Comparison of ENCODE assay signal across 8 cellular contexts in the genomic region with DNA sequence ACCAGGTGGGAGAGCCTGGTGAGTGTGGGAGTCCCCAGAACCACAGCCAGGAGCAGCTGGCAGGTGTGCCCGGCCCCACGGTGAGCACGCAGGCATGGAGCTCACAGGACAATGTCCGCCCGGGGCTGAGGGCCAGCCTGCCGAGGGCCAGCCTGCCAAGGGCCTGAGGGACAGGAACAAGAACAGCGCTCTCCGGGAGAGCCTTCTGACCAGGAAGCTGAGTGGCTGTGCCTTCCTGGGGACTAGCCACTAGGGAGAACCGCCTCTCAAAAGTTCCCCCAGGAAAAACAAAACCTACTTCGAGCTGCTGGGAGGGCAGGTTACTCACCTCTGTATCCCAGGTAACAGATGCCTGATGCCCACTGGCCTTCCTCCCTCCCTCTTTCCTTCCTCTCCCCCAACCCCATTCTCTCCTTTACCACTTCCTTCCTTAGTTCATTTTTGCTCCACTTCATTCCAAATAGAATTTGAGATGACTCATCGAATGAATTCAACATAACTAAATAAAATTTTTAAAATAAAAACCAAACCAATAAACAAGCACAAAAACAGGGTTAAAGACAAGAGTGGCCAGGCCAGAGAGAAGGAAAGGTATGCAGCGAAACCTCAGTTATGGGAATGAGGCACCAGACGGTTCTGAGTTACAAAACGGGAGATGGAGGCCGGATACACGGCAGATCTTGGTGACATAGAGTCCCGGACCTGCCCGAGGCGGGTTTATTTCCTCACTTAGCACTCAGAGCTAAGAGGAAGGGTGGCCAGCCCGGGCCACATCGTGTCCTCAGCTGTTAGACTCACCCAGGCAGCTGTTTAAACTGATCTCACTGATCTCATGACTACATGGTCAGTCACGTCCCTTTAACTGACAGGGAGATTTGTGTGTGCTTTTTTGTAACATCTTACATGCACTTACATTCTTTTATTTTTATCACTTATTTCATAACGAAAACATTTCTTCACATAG.
DNase-seq lines count a peak whose midpoint lies in the region; ATAC-seq and TF ChIP-seq lines count a peak whose summit lies in the region.

No MANE protein-coding gene starts in this region.

- H3K4me1 ChIP-seq in endocrine pancreas (ENCODE audit: control insufficient read depth, insufficient read depth, low read length): no peaks in the 10 kb centered on the region

- H3K27me3 ChIP-seq in endocrine pancreas (ENCODE audit: control insufficient read depth, insufficient read depth, low read length): no peaks in the 10 kb centered on the region

- DNase-seq in AG09309 (ENCODE audit: low read depth) (peak; percentile 78), NCI-H226 (peak; percentile 60), mucosa of gallbladder (ENCODE audit: low spot score) (peak; percentile 47), inferior parietal cortex (ENCODE audit: extremely low spot score) (no peak)
- no peak for DNase-seq in activated CD8-positive, alpha-beta memory T cell treated with anti-CD3 and anti-CD28 coated beads for 24 hours
- DNase-seq in stimulated activated CD4-positive, alpha-beta T cell treated with anti-CD3 and anti-CD28 coated beads, Interleukin-2, amount 100 ng/mL, for 24 hours: no peak

- H3K36me3 ChIP-seq in endocrine pancreas (ENCODE audit: control insufficient read depth, insufficient read depth, low read length): no peaks in the 10 kb centered on the region

- no peak for TF ChIP-seq CTCF in AG09309 (IDR thresholded peaks at IDR 0.05; ENCODE audit: control insufficient read depth, insufficient read depth, low read depth, low read length, missing control alignments)

- no peak overlapping the region for H3K4me3 ChIP-seq in AG09309 (ENCODE audit: control insufficient read depth, low read depth, low read length)
- peak overlapping the region; percentile 85 for H3K4me3 ChIP-seq in endocrine pancreas (ENCODE audit: control insufficient read depth, insufficient read depth, low read length)

- no peak for ATAC-seq in HG03469 (IDR thresholded peaks at IDR 0.05; ENCODE audit: unreplicated experiment)

- H3K9me3 ChIP-seq in endocrine pancreas (ENCODE audit: control insufficient read depth, low read length): no peaks in the 10 kb centered on the region

- peak overlapping the region; percentile 52 for H3K9ac ChIP-seq in endocrine pancreas (ENCODE audit: control insufficient read depth, insufficient read depth, low read length)

Comparison
In these comparisons a context has a peak if more than half of its experiments do, and no peak if none do; other contexts are left out.
1. DNase-seq: peak in AG09309 (single experiment), NCI-H226 (single experiment) and mucosa of gallbladder (single experiment); none in activated CD8-positive, alpha-beta memory T cell treated with anti-CD3 and anti-CD28 coated beads for 24 hours (single experiment), stimulated activated CD4-positive, alpha-beta T cell treated with anti-CD3 and anti-CD28 coated beads, Interleukin-2, amount 100 ng/mL, for 24 hours (0 of 2) and inferior parietal cortex (single experiment).